In genomic region chr15:92053727-92054316, GRCh38 we compare ENCODE assay signal across 14 cellular contexts.
A peak's percentile ranks its signal among the peaks of the same experiment; 100 is the strongest.
DNase-seq lines count a peak whose midpoint lies in the region; ATAC-seq and TF ChIP-seq lines count a peak whose summit lies in the region.
"Had no signal": no experiment of that assay in that cellular context is flagged by ENCODE, and none has a peak within 500 bp of the region (broad histone marks: within the 10 kb centered on the region; RNA-seq: fewer than 3 reads in every experiment).

No MANE protein-coding gene starts in this region.

- H3K4me3 ChIP-seq in OCI-LY1 (ENCODE audit: low read depth, low read length, poor library complexity, severe bottlenecking) (no peak overlapping the region), psoas muscle (no peak overlapping the region)
- H3K4me3 ChIP-seq: gastroesophageal sphincter, left lung, stomach had no signal

- ATAC-seq in psoas muscle (no peak), HG02884 (IDR thresholded peaks at IDR 0.05; ENCODE audit: unreplicated experiment) (no peak)
- ATAC-seq: gastroesophageal sphincter, left lung had no signal

- H3K27ac ChIP-seq in OCI-LY1 (ENCODE audit: low read depth, low read length, poor library complexity, severe bottlenecking) (no peak overlapping the region), psoas muscle (no peak overlapping the region)
- H3K27ac ChIP-seq: gastroesophageal sphincter, left lung, stomach had no signal

- peak overlapping the region; percentile 58 for H3K27ac Mint-ChIP-seq in endothelial cell (ENCODE audit: unreplicated experiment)

- no peak overlapping the region for H2AFZ ChIP-seq in OCI-LY1 (ENCODE audit: low read length)

- no peaks in the 10 kb centered on the region for H3K9me3 ChIP-seq in OCI-LY1 (ENCODE audit: low read length)
- no peaks in the 10 kb centered on the region for H3K9me3 ChIP-seq in psoas muscle
- H3K9me3 ChIP-seq: gastroesophageal sphincter, left lung, stomach had no signal

- 65 to 73% (median 69%) methylated on average over 5 of the region's 5 CpGs for WGBS in psoas muscle, 3 donors

- H3K36me3 ChIP-seq in OCI-LY1 (ENCODE audit: insufficient read depth, low read length) (no peaks in the 10 kb centered on the region), psoas muscle (ENCODE audit: insufficient read depth in 1 of 2, low read depth in 1 of 2) (no peaks in the 10 kb centered on the region)
- H3K36me3 ChIP-seq: gastroesophageal sphincter, left lung, stomach had no signal

- peaks cover 7% of the 10 kb centered on the region for H3K27me3 Mint-ChIP-seq in endothelial cell (ENCODE audit: unreplicated experiment)

- no peak overlapping the region for H3K9ac ChIP-seq in OCI-LY1 (ENCODE audit: low read length)

- no peaks in the 10 kb centered on the region for H3K9me3 Mint-ChIP-seq in endothelial cell (ENCODE audit: unreplicated experiment)

- no peaks in the 10 kb centered on the region for H3K9me2 ChIP-seq in OCI-LY1 (ENCODE audit: low read depth, low read length)

- DNase-seq in endothelial cell (ENCODE audit: low spot score) (no peak), psoas muscle (no peak), NCI-H187 treated with DMSO at 0.1 percent for 48 hours (lab: John Stamatoyannopoulos, UW) (no peak), iPS-NIHi7 (ENCODE audit: extremely low spot score) (no peak)
- DNase-seq: activated CD4-positive, alpha-beta T cell treated with anti-CD3 and anti-CD28 coated beads for 1 hour; activated effector memory CD4-positive, alpha-beta T cell treated with Interleukin-2 at 50 U/mL for 16 hours; DMS153; left lung; NCI-H524 treated with DMSO at 0.1 percent for 48 hours; stomach had no signal

- no peak overlapping the region for H3K4me2 ChIP-seq in OCI-LY1 (ENCODE audit: low read length)

- no peaks in the 10 kb centered on the region for H3F3A ChIP-seq in OCI-LY1 (ENCODE audit: insufficient read depth, low read length)

- H3K4me1 ChIP-seq in OCI-LY1 (ENCODE audit: insufficient read depth, low read length, severe bottlenecking) = no peaks in the 10 kb centered on the region
- peaks cover 10% of the 10 kb centered on the region for H3K4me1 ChIP-seq in psoas muscle

- H3K36me3 Mint-ChIP-seq in endothelial cell (ENCODE audit: low read depth, unreplicated experiment) = no peaks in the 10 kb centered on the region

- intact Hi-C loops in psoas muscle (cut with DNase I) = no loop called here

- peaks cover 29% of the 10 kb centered on the region for H3K4me1 Mint-ChIP-seq in endothelial cell (ENCODE audit: unreplicated experiment)

- H3K27me3 ChIP-seq in OCI-LY1 (ENCODE audit: insufficient read depth, low read length) (no peaks in the 10 kb centered on the region), psoas muscle (ENCODE audit: insufficient read depth in 3 of 3, low read length in 2 of 3) (no peaks in the 10 kb centered on the region)
- H3K27me3 ChIP-seq: gastroesophageal sphincter, left lung, stomach had no signal

- no peaks in the 10 kb centered on the region for H3K79me2 ChIP-seq in OCI-LY1 (ENCODE audit: insufficient read depth, low read length)

- no peak overlapping the region for H3K4me3 Mint-ChIP-seq in endothelial cell (ENCODE audit: unreplicated experiment)

- TF ChIP-seq CTCF in GM12873 (IDR thresholded peaks at IDR 0.05; ENCODE audit: insufficient read depth, low read depth, low read length, missing control alignments) (peak; percentile 44), OCI-LY1 (IDR thresholded peaks at IDR 0.05; ENCODE audit: low read length) (peak; percentile 31; the same call in 1 of the 2 replicates), endothelial cell (IDR thresholded peaks at IDR 0.05; ENCODE audit: unreplicated experiment) (peak; percentile 57), psoas muscle (IDR thresholded peaks at IDR 0.05) (peak; percentile 5)

- H4K20me1 ChIP-seq in OCI-LY1 (ENCODE audit: insufficient read depth, low read length) = no peaks in the 10 kb centered on the region

Comparison
In these comparisons a context has a peak if more than half of its experiments do, and no peak if none do; other contexts are left out.
1. CTCF ChIP-seq: peak in every context shown above with its lines; median percentile 57 in endothelial cell; 44 in GM12873; 31 in OCI-LY1; 5 in psoas muscle.